ENCODE assay signal across 1 cellular context in the genomic region with DNA sequence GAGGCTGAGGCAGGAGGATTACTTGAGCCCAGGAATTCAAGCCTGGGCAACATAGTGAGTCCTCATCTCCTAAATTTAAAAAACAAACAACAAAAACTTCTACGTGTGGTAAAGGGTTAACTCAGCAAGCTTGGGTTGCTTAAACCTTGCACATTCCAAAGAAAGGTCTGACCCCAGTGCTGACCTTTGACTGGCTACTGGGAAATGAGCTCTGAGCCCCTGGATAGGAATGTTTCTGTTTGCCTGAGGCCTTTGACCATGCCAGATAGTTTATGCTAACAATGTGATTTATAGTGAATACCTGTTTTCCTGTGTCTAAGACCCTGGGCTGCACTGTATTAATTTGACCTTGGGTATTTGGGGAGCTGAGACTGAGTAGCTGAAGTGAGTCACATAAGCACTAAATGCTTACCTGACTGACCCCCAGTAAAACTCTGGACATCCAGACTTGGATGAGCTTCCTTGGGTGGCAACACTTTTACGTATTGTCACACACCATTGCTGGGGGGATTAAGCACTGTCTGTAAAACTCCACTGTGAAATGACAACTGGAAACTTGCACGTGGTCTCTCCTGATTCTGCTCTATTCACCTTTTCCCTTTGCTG.
TF ChIP-seq lines count a peak whose summit lies in the region.

No MANE protein-coding gene starts in this region.

TF ChIP-seq in IMR-90, 13 proteins besides CTCF, POLR2A, EP300 and RAD21:
- TF ChIP-seq MAZ (IDR thresholded peaks at IDR 0.05; ENCODE audit: borderline replicate concordance, low read depth, low read length) (no peak), CHD1 (IDR thresholded peaks at IDR 0.05; ENCODE audit: low read depth, low read length) (no peak)
- TF ChIP-seq, protein P1, sequence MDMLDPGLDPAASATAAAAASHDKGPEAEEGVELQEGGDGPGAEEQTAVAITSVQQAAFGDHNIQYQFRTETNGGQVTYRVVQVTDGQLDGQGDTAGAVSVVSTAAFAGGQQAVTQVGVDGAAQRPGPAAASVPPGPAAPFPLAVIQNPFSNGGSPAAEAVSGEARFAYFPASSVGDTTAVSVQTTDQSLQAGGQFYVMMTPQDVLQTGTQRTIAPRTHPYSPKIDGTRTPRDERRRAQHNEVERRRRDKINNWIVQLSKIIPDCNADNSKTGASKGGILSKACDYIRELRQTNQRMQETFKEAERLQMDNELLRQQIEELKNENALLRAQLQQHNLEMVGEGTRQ (IDR thresholded peaks at IDR 0.05; ENCODE audit: low read depth, low read length): no peak
